In the genomic region with DNA sequence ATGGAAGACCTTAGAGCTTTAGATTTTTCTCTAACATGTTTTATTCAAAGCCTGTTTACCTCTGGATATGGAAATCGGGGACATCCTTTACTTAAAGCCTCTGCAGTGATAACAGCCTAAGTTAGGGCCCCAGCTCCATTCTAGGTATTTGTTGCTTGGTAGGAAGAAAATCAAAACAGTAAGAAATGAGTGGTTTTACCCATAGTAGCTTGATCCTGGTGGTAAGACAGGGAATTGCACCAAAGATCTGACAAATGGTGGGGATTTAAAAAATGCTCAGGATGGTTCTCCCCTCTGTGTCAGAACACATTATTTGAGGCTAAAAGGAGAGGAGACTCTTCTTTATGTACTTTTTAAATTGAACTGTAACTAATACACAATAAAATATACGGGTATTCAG, we compare ENCODE assay signal across 16 cellular contexts. TPM values are rescaled to one million over a fixed set of nuclear protein-coding genes. Genes with fewer than 3 reads are reported as not detected.
DNase-seq lines count a peak whose midpoint lies in the region; ATAC-seq and TF ChIP-seq lines count a peak whose summit lies in the region.
"Had no signal": no experiment of that assay in that cellular context is flagged by ENCODE, and none has a peak within 500 bp of the region (broad histone marks: within the 10 kb centered on the region; RNA-seq: fewer than 3 reads in every experiment).

No MANE protein-coding gene starts in this region.

- H3K27me3 ChIP-seq in GM23248 (replicated peaks; ENCODE audit: insufficient read depth): no peaks in the 10 kb centered on the region
- H3K27me3 ChIP-seq: SJCRH30 had no signal

- no peaks in the 10 kb centered on the region for H3K9me3 Mint-ChIP-seq in activated T-helper 1 cell treated with anti-CD3 and anti-CD28 coated beads, Interleukin-12 subunit alpha, Interleukin-12 subunit beta, Interleukin-2, Interleukin-4 antibody, amounts not matched to agents 30 ng/mL and 10 ng/mL and 1 ng/mL, durations not matched to agents 14 hours and 24 hours and 36 hours

- H3K36me3 ChIP-seq in GM23248 (ENCODE audit: low read depth): no peaks in the 10 kb centered on the region
- H3K36me3 ChIP-seq: SJCRH30 had no signal

- H3K4me1 Mint-ChIP-seq in activated T-helper 1 cell treated with anti-CD3 and anti-CD28 coated beads, Interleukin-12 subunit alpha, Interleukin-12 subunit beta, Interleukin-2, Interleukin-4 antibody, amounts not matched to agents 30 ng/mL and 10 ng/mL and 1 ng/mL, durations not matched to agents 14 hours and 24 hours and 36 hours (ENCODE audit: low read depth): no peaks in the 10 kb centered on the region

- no peaks in the 10 kb centered on the region for H4K20me1 ChIP-seq in GM23248 (ENCODE audit: insufficient read depth)

- no peaks in the 10 kb centered on the region for H3K36me3 Mint-ChIP-seq in activated T-helper 1 cell treated with anti-CD3 and anti-CD28 coated beads, Interleukin-12 subunit alpha, Interleukin-12 subunit beta, Interleukin-2, Interleukin-4 antibody, amounts not matched to agents 30 ng/mL and 10 ng/mL and 1 ng/mL, durations not matched to agents 14 hours and 24 hours and 36 hours (ENCODE audit: low read depth)
- H3K36me3 Mint-ChIP-seq: activated naive CD8-positive, alpha-beta T cell had no signal

- in situ Hi-C loops in GM23248 (cut with MboI): no loop called here

- H3K27ac ChIP-seq in GM23248: no peak overlapping the region
- H3K27ac ChIP-seq: SJCRH30 had no signal

- H3K4me3 ChIP-seq in AG10803 (ENCODE audit: low read length) (no peak overlapping the region), fibroblast of villous mesenchyme (ENCODE audit: low read depth, low read length) (no peak overlapping the region), GM23248 (no peak overlapping the region)
- H3K4me3 ChIP-seq: SJCRH30 had no signal

- intact Hi-C loops in activated T-helper 1 cell treated with anti-CD3 and anti-CD28 coated beads, Interleukin-12 subunit alpha, Interleukin-12 subunit beta, Interleukin-2, Interleukin-4 antibody, amounts not matched to agents 30 ng/mL and 10 ng/mL and 1 ng/mL, durations not matched to agents 14 hours and 24 hours and 36 hours (cut with micrococcal nuclease): no loop called here

- no peaks in the 10 kb centered on the region for H3K9me3 ChIP-seq in GM23248 (ENCODE audit: low read depth)
- H3K9me3 ChIP-seq: SJCRH30 had no signal

- H3F3A ChIP-seq in GM23248 (ENCODE audit: insufficient read depth): no peaks in the 10 kb centered on the region

- ATAC-seq in GM18867 (IDR thresholded peaks at IDR 0.05; ENCODE audit: unreplicated experiment): peak; percentile 56
- no peak for ATAC-seq in GM19035 (IDR thresholded peaks at IDR 0.05; ENCODE audit: unreplicated experiment)
- ATAC-seq: sciatic nerve had no signal

- H2AFZ ChIP-seq in GM23248: no peak overlapping the region

- H3K4me1 ChIP-seq in GM23248 (ENCODE audit: insufficient read depth): no peaks in the 10 kb centered on the region
- H3K4me1 ChIP-seq: SJCRH30 had no signal

- H3K4me2 ChIP-seq in GM23248 (ENCODE audit: unreplicated experiment): no peak overlapping the region

- 77 to 88% methylated on average over 2 of the region's 2 CpGs for WGBS in GM23248 (ENCODE audit: low coverage in 1 of 2, low lambda C conversion rate in 2 of 2, missing lambda C conversion rate in 2 of 2), 2 experiments

- no peaks in the 10 kb centered on the region for H3K9me2 ChIP-seq in GM23248 (ENCODE audit: insufficient read depth)

- no peaks in the 10 kb centered on the region for H3K27me3 Mint-ChIP-seq in activated T-helper 1 cell treated with anti-CD3 and anti-CD28 coated beads, Interleukin-12 subunit alpha, Interleukin-12 subunit beta, Interleukin-2, Interleukin-4 antibody, amounts not matched to agents 30 ng/mL and 10 ng/mL and 1 ng/mL, durations not matched to agents 14 hours and 24 hours and 36 hours (ENCODE audit: insufficient read depth)
- H3K27me3 Mint-ChIP-seq: activated naive CD8-positive, alpha-beta T cell had no signal

- peak; percentile 22; the same call in 1 of the 2 replicates for TF ChIP-seq CTCF in AG10803 (conservative IDR thresholded peaks at IDR 0.05; ENCODE audit: low read length)
- peak; percentile 16 for TF ChIP-seq CTCF in fibroblast of villous mesenchyme (IDR thresholded peaks at IDR 0.05; ENCODE audit: insufficient read depth, low read depth, low read length)

- H3K27ac Mint-ChIP-seq in activated T-helper 1 cell treated with anti-CD3 and anti-CD28 coated beads, Interleukin-12 subunit alpha, Interleukin-12 subunit beta, Interleukin-2, Interleukin-4 antibody, amounts not matched to agents 30 ng/mL and 10 ng/mL and 1 ng/mL, durations not matched to agents 14 hours and 24 hours and 36 hours: no peak overlapping the region
- H3K27ac Mint-ChIP-seq: activated naive CD8-positive, alpha-beta T cell had no signal

- no peak overlapping the region for H3K9ac ChIP-seq in GM23248

- no peak overlapping the region for H3K4me3 Mint-ChIP-seq in activated T-helper 1 cell treated with anti-CD3 and anti-CD28 coated beads, Interleukin-12 subunit alpha, Interleukin-12 subunit beta, Interleukin-2, Interleukin-4 antibody, amounts not matched to agents 30 ng/mL and 10 ng/mL and 1 ng/mL, durations not matched to agents 14 hours and 24 hours and 36 hours
- H3K4me3 Mint-ChIP-seq: activated naive CD8-positive, alpha-beta T cell had no signal

- no peaks in the 10 kb centered on the region for H3K79me2 ChIP-seq in GM23248 (ENCODE audit: insufficient read depth)

- no peak for DNase-seq in AG10803 (ENCODE audit: low read depth)
- peak; percentile 16 for DNase-seq in OCI-M1 (lab: John Stamatoyannopoulos, UW)
- DNase-seq in fibroblast of villous mesenchyme (ENCODE audit: low read depth): no peak
- DNase-seq in GM23248: no peak
- no peak for DNase-seq in SKM-1 treated with dmso at 0.1 percent for 144 hours (lab: John Stamatoyannopoulos, UW; ENCODE audit: unreplicated experiment)
- DNase-seq in activated T-helper 1 cell treated with anti-CD3 and anti-CD28 coated beads, Interleukin-12 subunit alpha, Interleukin-12 subunit beta, Interleukin-2, Interleukin-4 antibody, amounts not matched to agents 30 ng/mL and 10 ng/mL and 1 ng/mL, durations not matched to agents 14 hours and 24 hours and 36 hours (ENCODE audit: low spot score): no peak
- DNase-seq: C1 segment of cervical spinal cord, cortex of kidney, foreskin melanocyte, NCI-H1092 treated with DMSO at 0.1 percent for 48 hours, NCI-H526, SJCRH30 had no signal

RNA-seq across cellular contexts. Expression of a gene that starts 52.4 kb away (rescaled TPM):
- total RNA-seq in fibroblast of villous mesenchyme: 0.32 TPM in 1 of 2 replicates, not detected in the other
- 0.54 and 1.1 TPM in 2 replicates for total RNA-seq in GM23248 (2014; rRNA removed; shearing (Covaris generic))
- polyA plus RNA-seq in GM23248 (2016; fragmentation: Nextera tagmentation; extraction: Ambion mirVana): 0.06 and 0.31 TPM in 2 replicates
- total RNA-seq in activated T-helper 1 cell treated with anti-CD3 and anti-CD28 coated beads, Interleukin-12 subunit alpha, Interleukin-12 subunit beta, Interleukin-2, Interleukin-4 antibody, amounts not matched to agents 30 ng/mL and 10 ng/mL and 1 ng/mL, durations not matched to agents 14 hours and 24 hours and 36 hours: 1.5 and 1.8 TPM in 2 replicates
